Comparison of ENCODE assay signal across 8 cellular contexts in the genomic region with DNA sequence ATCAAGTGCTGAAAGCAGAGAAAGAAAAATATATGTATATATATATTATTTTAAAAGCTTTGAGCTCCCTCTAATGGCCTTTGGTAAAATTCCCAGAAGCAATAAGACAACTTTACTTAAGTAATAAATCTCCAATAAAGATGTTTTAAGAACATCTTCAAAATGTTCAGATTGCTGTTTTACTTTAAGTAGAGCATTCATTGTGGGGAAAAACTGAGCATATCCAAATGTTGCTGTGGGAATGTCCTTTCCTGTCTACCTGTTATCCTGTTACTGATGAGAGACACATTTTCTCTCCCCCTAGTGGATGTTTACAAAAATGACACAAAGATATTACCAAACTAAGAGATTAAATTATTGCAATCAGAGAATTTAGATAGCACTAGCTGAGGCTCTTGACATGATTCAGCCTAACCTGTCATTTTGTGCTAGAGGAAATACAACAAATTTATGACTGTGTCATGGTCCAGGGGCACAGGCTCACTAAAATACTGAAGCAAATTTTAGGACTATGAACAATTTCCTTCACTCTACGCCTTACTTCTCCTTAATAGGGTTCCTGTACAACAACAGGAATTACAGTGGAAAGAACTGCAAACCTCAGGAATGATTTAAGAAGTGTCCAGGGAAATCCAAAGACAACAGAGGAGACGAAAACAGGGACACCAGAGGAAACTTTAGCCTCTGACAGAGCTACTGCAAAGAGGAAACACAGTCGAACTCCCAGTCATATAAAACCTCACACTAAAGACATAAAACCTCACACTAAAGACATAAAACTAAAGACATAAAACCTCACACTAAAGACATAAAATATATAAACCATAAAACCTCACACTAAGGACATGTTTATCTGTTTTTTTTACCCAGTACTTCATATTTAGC. TPM values are rescaled to one million over a fixed set of nuclear protein-coding genes. Genes with fewer than 3 reads are reported as not detected.
DNase-seq lines count a peak whose midpoint lies in the region; ATAC-seq and TF ChIP-seq lines count a peak whose summit lies in the region.

No MANE protein-coding gene starts in this region.

- peak; percentile 74 for ATAC-seq in HG02642 (IDR thresholded peaks at IDR 0.05; ENCODE audit: poor library complexity, unreplicated experiment)

- H3K27me3 ChIP-seq in sigmoid colon = peaks cover 0 to 3% (median 0%) of the 10 kb centered on the region in 3 donors

- H3K4me3 ChIP-seq in AG10803 (ENCODE audit: low read length) (no peak overlapping the region), GM12875 (ENCODE audit: low read depth, low read length) (no peak overlapping the region), fibroblast of villous mesenchyme (ENCODE audit: low read depth, low read length) (no peak overlapping the region), sigmoid colon (no peak overlapping the region)

- intact Hi-C loops in sigmoid colon (cut with DNase I) = loop anchor here (5.0 kb wide), 1 partner anchor 656 kb away; no protein-coding TSS in a partner anchor

- TF ChIP-seq EP300 in sigmoid colon (IDR thresholded peaks at IDR 0.05) = no peak

- DNase-seq in AG10803 (ENCODE audit: low read depth) = peak; percentile 43
- DNase-seq in NCI-H1105 (lab: John Stamatoyannopoulos, UW) = peak; percentile 23
- peak; percentile 74 for DNase-seq in SW480 (ENCODE audit: low spot score)
- DNase-seq in fibroblast of villous mesenchyme (ENCODE audit: low read depth) = peak; percentile 60
- DNase-seq in sigmoid colon = no peak
- DNase-seq in activated CD4-positive, alpha-beta T cell treated with anti-CD3 and anti-CD28 coated beads for 48 hours = no peak

- no peak for TF ChIP-seq POLR2A in sigmoid colon (IDR thresholded peaks at IDR 0.05)

- TF ChIP-seq CTCF in AG10803 (conservative IDR thresholded peaks at IDR 0.05; ENCODE audit: low read length) (peak; percentile 86), GM12875 (IDR thresholded peaks at IDR 0.05; ENCODE audit: borderline replicate concordance, insufficient read depth, low read depth, low read length) (peak; percentile 51; the same call in 1 of the 2 replicates), fibroblast of villous mesenchyme (IDR thresholded peaks at IDR 0.05; ENCODE audit: insufficient read depth, low read depth, low read length) (peak; percentile 81), sigmoid colon (IDR thresholded peaks at IDR 0.05) (peak in 3 of 4 experiments; percentile 53 to 61 (median 58))

- no peaks in the 10 kb centered on the region for H3K36me3 ChIP-seq in sigmoid colon

- H3K9me3 ChIP-seq in sigmoid colon = no peaks in the 10 kb centered on the region

- WGBS in sigmoid colon, 2 donors = 20 to 54% methylated on average over 3 of the region's 3 CpGs

- H3K27ac ChIP-seq in sigmoid colon = no peak overlapping the region

- no peaks in the 10 kb centered on the region for H3K4me1 ChIP-seq in sigmoid colon

RNA-seq across cellular contexts. Expression of gene PRRC1, which starts 24.3 kb away (rescaled TPM):
- total RNA-seq in fibroblast of villous mesenchyme (96.0 and 99.3 TPM in 2 replicates), sigmoid colon (10 to 100 TPM; 19.3 to 30.7 (median 29.2) TPM)
- 10 to 100 TPM; 22.4 to 32.1 (median 28.8) TPM for polyA plus RNA-seq in sigmoid colon

Comparison
In these comparisons a context has a peak if more than half of its experiments do, and no peak if none do; other contexts are left out.
1. DNase-seq: peak in AG10803 (single experiment), NCI-H1105 (single experiment), SW480 (single experiment) and fibroblast of villous mesenchyme (single experiment); none in sigmoid colon (single experiment) and activated CD4-positive, alpha-beta T cell treated with anti-CD3 and anti-CD28 coated beads for 48 hours (single experiment).
2. Peak in every context shown above with its lines, with median percentiles within 50 percentile points of each other: CTCF ChIP-seq.